Comparison of ENCODE assay signal across 17 cellular contexts in genomic region chr10:86263209-86263608, GRCh38.
DNase-seq lines count a peak whose midpoint lies in the region; ATAC-seq and TF ChIP-seq lines count a peak whose summit lies in the region.
"Had no signal": no experiment of that assay in that cellular context is flagged by ENCODE, and none has a peak within 500 bp of the region (broad histone marks: within the 10 kb centered on the region; RNA-seq: fewer than 3 reads in every experiment).

No MANE protein-coding gene starts in this region.

- H3K4me3 Mint-ChIP-seq in naive thymus-derived CD8-positive, alpha-beta T cell: no peak overlapping the region

- peaks cover 0 to 7% (median 5%) of the 10 kb centered on the region in 4 donors for H3K4me1 Mint-ChIP-seq in naive thymus-derived CD8-positive, alpha-beta T cell

- POLR2A ChIA-PET in naive thymus-derived CD8-positive, alpha-beta T cell (lab: Charles Lee): no interaction called here

- no peak overlapping the region for H3K27ac Mint-ChIP-seq in naive thymus-derived CD8-positive, alpha-beta T cell

- no peaks in the 10 kb centered on the region for H3K27me3 ChIP-seq in dorsolateral prefrontal cortex
- H3K27me3 ChIP-seq in tibial artery: peaks cover 0 to 9% of the 10 kb centered on the region in 2 donors
- H3K27me3 ChIP-seq: BLaER1, colonic mucosa had no signal

- peaks cover 0 to 7% (median 6%) of the 10 kb centered on the region in 4 donors for H3K4me1 ChIP-seq in tibial artery
- H3K4me1 ChIP-seq: colonic mucosa, foreskin keratinocyte had no signal

- H3K27ac ChIP-seq in dorsolateral prefrontal cortex: peak overlapping the region; percentile 71 to 99 (median 95)
- H3K27ac ChIP-seq in tibial artery: no peak overlapping the region
- H3K27ac ChIP-seq: BLaER1, colonic mucosa, foreskin keratinocyte, PC-9 had no signal

- H3K4me3 ChIP-seq in dorsolateral prefrontal cortex (peak overlapping the region in 37 of 59 donors; percentile 0 to 64 (median 43)), tibial artery (peak overlapping the region in 1 of 2 donors; percentile 18)
- H3K4me3 ChIP-seq: BLaER1, colonic mucosa, PC-9 had no signal

- H3K36me3 Mint-ChIP-seq in naive thymus-derived CD8-positive, alpha-beta T cell: no peaks in the 10 kb centered on the region

- ATAC-seq in GM19467 (IDR thresholded peaks at IDR 0.05; ENCODE audit: unreplicated experiment): no peak
- no peak for ATAC-seq in naive thymus-derived CD8-positive, alpha-beta T cell
- ATAC-seq: foreskin keratinocyte had no signal

- TF ChIP-seq CTCF in dorsolateral prefrontal cortex (IDR thresholded peaks at IDR 0.05 in 54 of 56, conservative IDR thresholded peaks at IDR 0.05 in 2 of 56; ENCODE audit: low read depth in 1 of 56, partially characterized antibody in 56 of 56) (peak in 3 of 56 donors; percentile 0 to 5 (median 2)), tibial artery (IDR thresholded peaks at IDR 0.05) (no peak)

- peaks cover 0 to 2% (median 0%) of the 10 kb centered on the region in 9 donors for H3K9me3 Mint-ChIP-seq in naive thymus-derived CD8-positive, alpha-beta T cell

- intact Hi-C loops in dorsolateral prefrontal cortex (cut with DNase I): loop anchor here (2.0 to 5.0 kb wide), 4 partner anchors 81 to 476 kb away; partner anchors contain the start of gene GRID1 (in 1 of the 2)
- intact Hi-C loops in posterior cingulate gyrus (cut with DNase I): loop anchor here (2.0 to 10.0 kb wide), 2 partner anchors 52 to 104 kb away; partner anchors contain the start of gene GRID1
- intact Hi-C loops in tibial artery (cut with DNase I; ENCODE audit: low total_unique reads): no loop called here

- peaks cover 11 to 46% (median 32%) of the 10 kb centered on the region in 5 donors for H3K27me3 Mint-ChIP-seq in naive thymus-derived CD8-positive, alpha-beta T cell

- peak; percentile 19 for DNase-seq in activated CD8-positive, alpha-beta memory T cell treated with anti-CD3 and anti-CD28 coated beads for 24 hours
- no peak for DNase-seq in activated CD8-positive, alpha-beta memory T cell treated with anti-CD3 and anti-CD28 coated beads, Interleukin-2, amount 50 U/mL, for 4 hours
- DNase-seq in dorsolateral prefrontal cortex (peak in 6 of 10 donors; percentile 3 to 70 (median 54)), posterior cingulate gyrus (peak in 6 of 10 donors; percentile 39 to 95 (median 60)), tibial artery (peak; percentile 16 to 46), NCI-H510A treated with DMSO at 0.1 percent for 48 hours (lab: John Stamatoyannopoulos, UW) (no peak)
- no peak for DNase-seq in naive thymus-derived CD8-positive, alpha-beta T cell
- DNase-seq: aorta; colonic mucosa; foreskin keratinocyte; NCI-H1105; NCI-H774; PC-9; stimulated activated CD4-positive, alpha-beta T cell treated with anti-CD3 and anti-CD28 coated beads, Interleukin-4, amount 100 ng/mL, for 1 hour; T-helper 9 cell had no signal

- no peaks in the 10 kb centered on the region for H3K9me3 ChIP-seq in tibial artery
- H3K9me3 ChIP-seq: BLaER1, colonic mucosa had no signal

- no peaks in the 10 kb centered on the region for H3K36me3 ChIP-seq in tibial artery
- H3K36me3 ChIP-seq: BLaER1, colonic mucosa had no signal

Comparison
In these comparisons a context has a peak if more than half of its experiments do, and no peak if none do; other contexts are left out.
1. DNase-seq: peak in activated CD8-positive, alpha-beta memory T cell treated with anti-CD3 and anti-CD28 coated beads for 24 hours (single experiment), dorsolateral prefrontal cortex (6 of 10), posterior cingulate gyrus (6 of 10) and tibial artery (2 of 2); none in activated CD8-positive, alpha-beta memory T cell treated with anti-CD3 and anti-CD28 coated beads, Interleukin-2, amount 50 U/mL, for 4 hours (single experiment), naive thymus-derived CD8-positive, alpha-beta T cell (0 of 10) and NCI-H510A treated with DMSO at 0.1 percent for 48 hours (single experiment).
2. H3K27ac ChIP-seq: peak in dorsolateral prefrontal cortex (59 of 59); none in tibial artery (0 of 2).